22 cellular contexts compared by ENCODE assay signal in the genomic region with DNA sequence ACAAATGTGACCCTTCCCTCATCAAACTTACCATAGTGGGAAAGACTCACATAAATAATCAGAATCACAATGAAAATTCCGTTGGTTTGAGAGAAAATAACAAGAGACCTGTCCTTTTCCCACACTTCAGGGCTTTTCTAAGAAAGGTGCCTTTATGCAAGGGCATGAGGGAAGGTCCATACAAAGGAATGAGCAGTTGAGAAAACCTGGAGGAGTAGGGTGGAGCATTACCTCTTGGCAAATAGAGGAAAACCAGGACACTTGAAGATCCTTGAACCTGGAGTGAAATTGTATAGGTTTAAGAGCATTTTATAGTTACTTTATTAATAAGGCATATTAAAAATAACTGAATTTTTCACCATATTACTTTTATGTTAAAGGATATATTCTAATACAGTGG.
"Had no signal": no experiment of that assay in that cellular context is flagged by ENCODE, and none has a peak within 500 bp of the region (broad histone marks: within the 10 kb centered on the region; RNA-seq: fewer than 3 reads in every experiment).

No MANE protein-coding gene starts in this region.

- FAIRE-seq: pancreas, TTC549 had no signal

- H3K4me1 Mint-ChIP-seq: central memory CD8-positive, alpha-beta T cell; mesothelial cell of epicardium had no signal

- H3K9me3 Mint-ChIP-seq: activated CD4-positive, alpha-beta T cell treated with anti-CD3 and anti-CD28 coated beads, Interleukin-2, amount 10 ng/mL, durations not matched to agents 24 days and 14 days; activated naive CD8-positive, alpha-beta T cell treated with anti-CD3 and anti-CD28 coated beads for 36 hours; central memory CD8-positive, alpha-beta T cell; mesothelial cell of epicardium had no signal

- H3K9me3 ChIP-seq: heart right ventricle, pancreas, SJCRH30, tibial nerve had no signal

- H3K27ac ChIP-seq: brain microvascular endothelial cell, heart right ventricle, pancreas, SJCRH30, tibial nerve had no signal

- H3K4me3 ChIP-seq: heart right ventricle, pancreas, SJCRH30, tibial nerve had no signal

- H3K27ac Mint-ChIP-seq: activated CD4-positive, alpha-beta T cell treated with anti-CD3 and anti-CD28 coated beads, Interleukin-2, amount 10 ng/mL, durations not matched to agents 24 days and 14 days; activated CD8-positive, alpha-beta T cell treated with anti-CD3 and anti-CD28 coated beads, Interleukin-2, amount 10 ng/mL, durations not matched to agents 7 days and 5 days; activated naive CD8-positive, alpha-beta T cell treated with anti-CD3 and anti-CD28 coated beads for 36 hours; mesothelial cell of epicardium had no signal

- ATAC-seq: activated CD8-positive, alpha-beta T cell treated with anti-CD3 and anti-CD28 coated beads, Interleukin-2, amount 10 ng/mL, durations not matched to agents 7 days and 5 days; left ventricle myocardium superior; pancreas had no signal

- DNase-seq: activated CD4-positive, alpha-beta T cell treated with anti-CD3 and anti-CD28 coated beads, Interleukin-2, amount 10 ng/mL, durations not matched to agents 24 days and 14 days; activated CD4-positive, CD25-positive, alpha-beta regulatory T cell; activated CD8-positive, alpha-beta memory T cell treated with anti-CD3 and anti-CD28 coated beads, Interleukin-2, amount 50 U/mL, for 4 hours; activated CD8-positive, alpha-beta T cell treated with anti-CD3 and anti-CD28 coated beads, Interleukin-2, amount 10 ng/mL, durations not matched to agents 7 days and 5 days; activated gamma-delta T cell treated with Interleukin-2 at 50 U/mL for 16 hours; activated naive CD8-positive, alpha-beta T cell treated with anti-CD3 and anti-CD28 coated beads for 36 hours; brain microvascular endothelial cell; cortex of kidney; effector CD8-positive, alpha-beta T cell; foreskin melanocyte; heart right ventricle; kidney glomerular epithelial cell; left ventricle myocardium superior; pancreas; SJCRH30; stimulated activated CD4-positive, alpha-beta T cell treated with anti-CD3 and anti-CD28 coated beads, Interleukin-12 subunit alpha, Interleukin-12 subunit beta, amount 100 ng/mL, for 4 hours; stimulated activated CD4-positive, alpha-beta T cell treated with anti-CD3 and anti-CD28 coated beads, Interleukin-2, amount 100 ng/mL, for 24 hours; T-helper 2 cell had no signal

- H3K4me3 Mint-ChIP-seq: activated CD4-positive, alpha-beta T cell treated with anti-CD3 and anti-CD28 coated beads, Interleukin-2, amount 10 ng/mL, durations not matched to agents 24 days and 14 days; activated CD8-positive, alpha-beta T cell treated with anti-CD3 and anti-CD28 coated beads, Interleukin-2, amount 10 ng/mL, durations not matched to agents 7 days and 5 days; activated naive CD8-positive, alpha-beta T cell treated with anti-CD3 and anti-CD28 coated beads for 36 hours; central memory CD8-positive, alpha-beta T cell; mesothelial cell of epicardium had no signal

- H3K27me3 Mint-ChIP-seq: activated CD4-positive, alpha-beta T cell treated with anti-CD3 and anti-CD28 coated beads, Interleukin-2, amount 10 ng/mL, durations not matched to agents 24 days and 14 days; activated naive CD8-positive, alpha-beta T cell treated with anti-CD3 and anti-CD28 coated beads for 36 hours; central memory CD8-positive, alpha-beta T cell had no signal

- H3K27me3 ChIP-seq: brain microvascular endothelial cell, heart right ventricle, pancreas, SJCRH30, tibial nerve had no signal

- H3K4me1 ChIP-seq: pancreas, SJCRH30, tibial nerve had no signal
